In genomic region chr2:161238559-161239415, GRCh38 we compare ENCODE assay signal across 7 cellular contexts.
DNase-seq lines count a peak whose midpoint lies in the region; ATAC-seq and TF ChIP-seq lines count a peak whose summit lies in the region.

No MANE protein-coding gene starts in this region.

- H3K27ac Mint-ChIP-seq in activated T-helper 17 cell treated with anti-CD3 and anti-CD28 coated beads, Interleukin-2, amount 50 U/mL, for 72 hours = peak overlapping the region; percentile 87

- H3K9ac ChIP-seq in mucosa of stomach (ENCODE audit: low read length) = no peak overlapping the region

- peaks cover 7% of the 10 kb centered on the region for H3K4me1 ChIP-seq in mucosa of stomach (ENCODE audit: control insufficient read depth, insufficient read depth, low read length)
- H3K4me1 ChIP-seq in stomach = peaks cover 0 to 27% (median 20%) of the 10 kb centered on the region in 4 donors

- H3K36me3 ChIP-seq in mucosa of stomach (ENCODE audit: control insufficient read depth, insufficient read depth, low read length) (no peaks in the 10 kb centered on the region), stomach (peaks cover 0 to 9% (median 3%) of the 10 kb centered on the region in 4 donors)

- TF ChIP-seq EP300 in stomach (IDR thresholded peaks at IDR 0.05) = no peak

- WGBS in stomach, 5 donors = 10 to 28% (median 12%) methylated on average over 37 to 89 of the region's 89 CpGs

- ATAC-seq in GM18498 (IDR thresholded peaks at IDR 0.05; ENCODE audit: unreplicated experiment) (peak; percentile 46), HG02852 (IDR thresholded peaks at IDR 0.05; ENCODE audit: unreplicated experiment) (peak; percentile 32)
- peak; percentile 66 for ATAC-seq in activated T-helper 17 cell treated with anti-CD3 and anti-CD28 coated beads, Interleukin-2, amount 50 U/mL, for 72 hours (replicated peaks)

- H3K36me3 Mint-ChIP-seq in activated T-helper 17 cell treated with anti-CD3 and anti-CD28 coated beads, Interleukin-2, amount 50 U/mL, for 72 hours (ENCODE audit: low read depth) = peaks cover 34% of the 10 kb centered on the region

- H3K4me3 ChIP-seq in mucosa of stomach (ENCODE audit: low read length) (peak overlapping the region; percentile 50), stomach (peak overlapping the region; percentile 52 to 75 (median 65))

- TF ChIP-seq POLR2A in stomach (IDR thresholded peaks at IDR 0.05) = no peak

- H3K4me3 Mint-ChIP-seq in activated T-helper 17 cell treated with anti-CD3 and anti-CD28 coated beads, Interleukin-2, amount 50 U/mL, for 72 hours = peak overlapping the region; percentile 88

- peak; percentile 37 to 80 for DNase-seq in NCI-H526 (lab: John Stamatoyannopoulos, UW)
- peak; percentile 49 for DNase-seq in fibroblast of gingiva (ENCODE audit: low read depth)
- DNase-seq in stomach = peak; percentile 69

- H3K9me3 Mint-ChIP-seq in activated T-helper 17 cell treated with anti-CD3 and anti-CD28 coated beads, Interleukin-2, amount 50 U/mL, for 72 hours = no peaks in the 10 kb centered on the region

- no peaks in the 10 kb centered on the region for H3K27me3 Mint-ChIP-seq in activated T-helper 17 cell treated with anti-CD3 and anti-CD28 coated beads, Interleukin-2, amount 50 U/mL, for 72 hours

- intact Hi-C loops in stomach (cut with DNase I; ENCODE audit: low total_unique reads) = no loop called here

- no peak for TF ChIP-seq CTCF in stomach (IDR thresholded peaks at IDR 0.05)

- H3K27me3 ChIP-seq in mucosa of stomach (ENCODE audit: control insufficient read depth, insufficient read depth, low read length) = no peaks in the 10 kb centered on the region
- no peaks in the 10 kb centered on the region for H3K27me3 ChIP-seq in stomach

- H3K4me1 Mint-ChIP-seq in activated T-helper 17 cell treated with anti-CD3 and anti-CD28 coated beads, Interleukin-2, amount 50 U/mL, for 72 hours = peaks cover 24% of the 10 kb centered on the region

- H3K27ac ChIP-seq in stomach = peak overlapping the region in 2 of 5 donors; percentile 77 to 78

- H3K9me3 ChIP-seq in mucosa of stomach (ENCODE audit: control insufficient read depth, low read length) (no peaks in the 10 kb centered on the region), stomach (no peaks in the 10 kb centered on the region)
